Comparison of ENCODE assay signal across 1 cellular context in the genomic region with DNA sequence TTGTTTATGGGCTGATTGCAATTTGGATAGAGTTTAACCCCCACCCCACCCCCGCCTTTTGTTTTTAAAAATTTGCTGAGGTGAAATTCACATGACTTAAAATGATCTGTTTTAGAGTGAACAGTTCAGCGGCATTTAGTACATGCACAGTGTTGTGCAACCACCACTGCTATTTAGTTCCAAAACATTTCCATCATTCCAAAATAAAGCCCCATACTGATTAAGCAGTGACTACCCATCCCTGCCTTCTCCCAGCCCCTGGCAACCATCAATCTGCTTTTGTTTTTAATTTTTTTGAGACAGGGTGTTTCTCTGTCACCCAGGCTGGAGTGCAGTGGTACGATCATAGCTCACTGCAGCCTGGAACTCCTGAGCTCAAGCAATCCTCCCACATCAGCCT.
TF ChIP-seq lines count a peak whose summit lies in the region.

No MANE protein-coding gene starts in this region.

TF ChIP-seq in SK-N-SH, 30 proteins besides CTCF, POLR2A, EP300 and RAD21 (continued from another document):
- TF ChIP-seq NRF1 (IDR thresholded peaks at IDR 0.05; ENCODE audit: low read depth, low read length) (no peak), FOXJ3 (CRISPR knock-in tag; IDR thresholded peaks at IDR 0.05) (no peak)
- TF ChIP-seq, protein P1, sequence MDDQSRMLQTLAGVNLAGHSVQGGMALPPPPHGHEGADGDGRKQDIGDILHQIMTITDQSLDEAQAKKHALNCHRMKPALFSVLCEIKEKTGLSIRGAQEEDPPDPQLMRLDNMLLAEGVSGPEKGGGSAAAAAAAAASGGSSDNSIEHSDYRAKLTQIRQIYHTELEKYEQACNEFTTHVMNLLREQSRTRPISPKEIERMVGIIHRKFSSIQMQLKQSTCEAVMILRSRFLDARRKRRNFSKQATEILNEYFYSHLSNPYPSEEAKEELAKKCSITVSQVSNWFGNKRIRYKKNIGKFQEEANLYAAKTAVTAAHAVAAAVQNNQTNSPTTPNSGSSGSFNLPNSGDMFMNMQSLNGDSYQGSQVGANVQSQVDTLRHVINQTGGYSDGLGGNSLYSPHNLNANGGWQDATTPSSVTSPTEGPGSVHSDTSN (IDR thresholded peaks at IDR 0.05): no peak
TF ChIP-seq in SK-N-SH: peak in this region for 0.
